Comparison of ENCODE assay signal across 21 cellular contexts in the genomic region with DNA sequence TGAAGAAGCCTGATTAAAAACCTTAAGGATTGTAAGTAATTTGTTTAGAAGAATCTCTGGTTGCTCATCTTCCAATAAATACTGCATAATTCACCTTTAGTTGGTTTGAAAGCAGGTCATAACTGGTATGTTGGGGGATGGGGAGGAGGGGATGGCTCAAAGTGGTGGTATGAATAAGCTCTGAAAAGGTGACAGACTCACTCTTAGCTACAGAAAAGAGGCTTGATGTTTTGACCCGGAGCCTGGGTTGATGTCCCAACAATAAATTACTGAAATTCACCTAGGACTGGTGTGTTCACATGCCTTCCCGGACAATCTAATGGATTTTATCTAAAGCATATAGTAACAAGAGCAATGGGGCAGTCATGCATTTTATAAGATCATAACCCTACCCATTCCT.
"Had no signal": no experiment of that assay in that cellular context is flagged by ENCODE, and none has a peak within 500 bp of the region (broad histone marks: within the 10 kb centered on the region; RNA-seq: fewer than 3 reads in every experiment).

No MANE protein-coding gene starts in this region.

- H3K4me1 ChIP-seq: colonic mucosa, foreskin keratinocyte, prostate gland, suprapubic skin, vagina had no signal

- H3K4me3 ChIP-seq: colonic mucosa, esophagus muscularis mucosa, prostate gland, sigmoid colon, skin epidermis, suprapubic skin, transverse colon, vagina had no signal

- H3K9me3 Mint-ChIP-seq: dendritic cell treated with granulocyte-macrophage colony-stimulating factor and Interleukin-4, amounts not matched to agents 40 ng/mL and 50 ng/mL, for 4 days had no signal

- H3K27me3 ChIP-seq: colonic mucosa, esophagus muscularis mucosa, sigmoid colon, suprapubic skin, transverse colon, vagina had no signal

- DNase-seq: colonic mucosa; effector CD8-positive, alpha-beta T cell; foreskin keratinocyte; glutamatergic neuron; kidney; naive thymus-derived CD8-positive, alpha-beta T cell; nephron progenitor cell; nucleus accumbens; right cardiac atrium; sigmoid colon; stimulated activated CD4-positive, alpha-beta T cell treated with anti-CD3 and anti-CD28 coated beads, Interleukin-15, amount 100 ng/mL, for 24 hours; stimulated activated CD4-positive, alpha-beta T cell treated with anti-CD3 and anti-CD28 coated beads, Interleukin-2, amount 100 ng/mL, for 48 hours; stimulated activated naive B cell treated with anti-CD40 and anti-IgM and Interleukin-4, amounts not matched to agents 10 μg/mL and 1 μg/mL and 100 μg/mL, for 72 hours; transverse colon had no signal

- H3K27ac Mint-ChIP-seq: dendritic cell treated with granulocyte-macrophage colony-stimulating factor and Interleukin-4, amounts not matched to agents 40 ng/mL and 50 ng/mL, for 4 days; naive thymus-derived CD8-positive, alpha-beta T cell; stimulated activated naive B cell treated with anti-CD40 and anti-IgM and Interleukin-4, amounts not matched to agents 10 μg/mL and 1 μg/mL and 100 μg/mL, for 72 hours; stimulated activated naive CD8-positive, alpha-beta T cell treated with anti-CD3 and anti-CD28 coated beads, Interleukin-15, Interleukin-2, amounts not matched to agents 100 ng/mL and 50 ng/mL, for 24 hours had no signal

- H3K27me3 Mint-ChIP-seq: dendritic cell treated with granulocyte-macrophage colony-stimulating factor and Interleukin-4, amounts not matched to agents 40 ng/mL and 50 ng/mL, for 4 days; stimulated activated naive CD8-positive, alpha-beta T cell treated with anti-CD3 and anti-CD28 coated beads, Interleukin-15, Interleukin-2, amounts not matched to agents 100 ng/mL and 50 ng/mL, for 24 hours had no signal

- H3K27ac ChIP-seq: colonic mucosa, esophagus muscularis mucosa, foreskin keratinocyte, prostate gland, sigmoid colon, skin epidermis, suprapubic skin, transverse colon, vagina had no signal

- H3K9me3 ChIP-seq: colonic mucosa, prostate gland, sigmoid colon, suprapubic skin, vagina had no signal

- H3K4me3 Mint-ChIP-seq: dendritic cell treated with granulocyte-macrophage colony-stimulating factor and Interleukin-4, amounts not matched to agents 40 ng/mL and 50 ng/mL, for 4 days; naive thymus-derived CD8-positive, alpha-beta T cell; nephron progenitor cell; stimulated activated naive B cell treated with anti-CD40 and anti-IgM and Interleukin-4, amounts not matched to agents 10 μg/mL and 1 μg/mL and 100 μg/mL, for 72 hours; stimulated activated naive CD8-positive, alpha-beta T cell treated with anti-CD3 and anti-CD28 coated beads, Interleukin-15, Interleukin-2, amounts not matched to agents 100 ng/mL and 50 ng/mL, for 24 hours had no signal

- H3K36me3 ChIP-seq: colonic mucosa, esophagus muscularis mucosa, prostate gland, sigmoid colon, suprapubic skin, transverse colon, vagina had no signal

- H3K4me1 Mint-ChIP-seq: naive thymus-derived CD8-positive, alpha-beta T cell; nephron progenitor cell had no signal
